Comparison of ENCODE assay signal across 16 cellular contexts in the genomic region with DNA sequence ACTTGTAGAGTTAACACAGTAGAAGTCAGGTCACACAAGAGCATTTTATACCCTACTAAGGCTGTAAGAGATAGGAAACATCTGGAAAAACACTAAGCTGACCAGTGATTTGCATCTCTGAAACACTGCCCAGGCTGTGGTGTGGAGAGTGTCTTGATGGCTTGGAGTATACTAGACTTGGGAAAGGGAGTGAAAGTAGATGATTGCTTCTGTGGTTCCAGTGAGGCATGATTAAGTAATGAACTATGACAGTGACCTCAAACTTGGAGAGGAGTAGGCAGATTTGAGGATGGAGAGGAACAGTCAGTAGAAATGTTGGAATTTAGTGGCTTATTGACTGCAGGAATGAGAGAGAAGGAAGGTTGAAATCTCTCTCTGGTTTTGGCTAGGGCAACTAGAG.
A peak's percentile ranks its signal among the peaks of the same experiment; 100 is the strongest.
DNase-seq lines count a peak whose midpoint lies in the region; ATAC-seq and TF ChIP-seq lines count a peak whose summit lies in the region.
"Had no signal": no experiment of that assay in that cellular context is flagged by ENCODE, and none has a peak within 500 bp of the region (broad histone marks: within the 10 kb centered on the region; RNA-seq: fewer than 3 reads in every experiment).

No MANE protein-coding gene starts in this region.

- H3K4me3 ChIP-seq in HFF-Myc (replicated peaks; ENCODE audit: low read depth, low read length) (no peak overlapping the region), cardiac fibroblast (replicated peaks in 1 of 2; ENCODE audit: low read depth in 2 of 2, low read length in 2 of 2) (no peak overlapping the region), kidney epithelial cell (ENCODE audit: low read depth, low read length) (no peak overlapping the region)
- H3K4me3 ChIP-seq: MG63, thoracic aorta had no signal

- no peak for ATAC-seq in HG03460 (IDR thresholded peaks at IDR 0.05; ENCODE audit: unreplicated experiment)
- ATAC-seq: activated CD4-positive, alpha-beta T cell treated with anti-CD3 and anti-CD28 coated beads for 36 hours; activated T-cell treated with anti-CD3 and anti-CD28 coated beads, Interleukin-2, amount 50 U/mL, for 4 hours; natural killer cell had no signal

- DNase-seq in HFF-Myc (ENCODE audit: extremely low read depth, low read depth) (peak; percentile 1), cardiac fibroblast (ENCODE audit: low read depth in 2 of 2) (peak; percentile 31 to 72), kidney epithelial cell (ENCODE audit: low read depth) (peak; percentile 29), stromal cell of bone marrow (ENCODE audit: low read depth) (peak; percentile 97), SIG-M5 treated with dmso at 0.1 percent for 504 hours (lab: John Stamatoyannopoulos, UW; ENCODE audit: unreplicated experiment) (no peak), NCI-H2171 treated with DMSO at 0.1 percent for 48 hours (lab: John Stamatoyannopoulos, UW) (no peak), COLO668 (lab: John Stamatoyannopoulos, UW; ENCODE audit: unreplicated experiment) (no peak)
- DNase-seq: activated CD4-positive, alpha-beta T cell treated with anti-CD3 and anti-CD28 coated beads for 36 hours; activated T-cell treated with anti-CD3 and anti-CD28 coated beads, Interleukin-2, amount 50 U/mL, for 4 hours; Caco-2; MG63; natural killer cell; NCI-H2227 treated with DMSO at 0.1 percent for 48 hours; small intestine had no signal

- H3K27me3 ChIP-seq in kidney epithelial cell (ENCODE audit: control insufficient read depth, insufficient read depth, low read length) = no peaks in the 10 kb centered on the region
- H3K27me3 ChIP-seq: MG63 had no signal

- TF ChIP-seq CTCF in HFF-Myc (IDR thresholded peaks at IDR 0.05; ENCODE audit: low read depth, low read length, missing control alignments) (no peak), cardiac fibroblast (IDR thresholded peaks at IDR 0.05; ENCODE audit: low read depth, low read length) (no peak), kidney epithelial cell (IDR thresholded peaks at IDR 0.05; ENCODE audit: insufficient read depth, low read length, poor library complexity, severe bottlenecking) (no peak)

- no peaks in the 10 kb centered on the region for H3K36me3 ChIP-seq in kidney epithelial cell (ENCODE audit: control insufficient read depth, insufficient read depth, low read length)
- H3K36me3 ChIP-seq: MG63, thoracic aorta had no signal

Comparison
In these comparisons a context has a peak if more than half of its experiments do, and no peak if none do; other contexts are left out.
1. DNase-seq: peak in HFF-Myc (single experiment), cardiac fibroblast (2 of 2), kidney epithelial cell (single experiment) and stromal cell of bone marrow (single experiment); none in SIG-M5 treated with dmso at 0.1 percent for 504 hours (single experiment), NCI-H2171 treated with DMSO at 0.1 percent for 48 hours (single experiment) and COLO668 (single experiment).